ENCODE assay signal across 1 cellular context in genomic region chr1:25821112-25821476, GRCh38.
TF ChIP-seq lines count a peak whose summit lies in the region.

No MANE protein-coding gene starts in this region.

TF ChIP-seq in HCT116, 20 proteins besides CTCF, POLR2A, EP300 and RAD21 (continued from another document):
- no peak for TF ChIP-seq MAX (IDR thresholded peaks at IDR 0.05)
- no peak for TF ChIP-seq FOSL1 (IDR thresholded peaks at IDR 0.05; ENCODE audit: low read depth)
- TF ChIP-seq EZH2phosphoT487 (IDR thresholded peaks at IDR 0.05; ENCODE audit: borderline replicate concordance) = no peak
- TF ChIP-seq ZFX (IDR thresholded peaks at IDR 0.05) = no peak
- no peak for TF ChIP-seq ZNF274 (IDR thresholded peaks at IDR 0.05; ENCODE audit: low read depth, low read length)
